Comparison of ENCODE assay signal across 26 cellular contexts in genomic region chr16:8376430-8376829, GRCh38.
"Had no signal": no experiment of that assay in that cellular context is flagged by ENCODE, and none has a peak within 500 bp of the region (broad histone marks: within the 10 kb centered on the region; RNA-seq: fewer than 3 reads in every experiment).

No MANE protein-coding gene starts in this region.

- H3K27ac ChIP-seq: brain microvascular endothelial cell, cardiac muscle cell had no signal

- H3K4me3 ChIP-seq: cardiac muscle cell had no signal

- H3K27me3 ChIP-seq: brain microvascular endothelial cell, cardiac muscle cell had no signal

- ATAC-seq: activated CD8-positive, alpha-beta T cell treated with anti-CD3 and anti-CD28 coated beads, Interleukin-2, amount 10 ng/mL, durations not matched to agents 7 days and 5 days; activated naive CD4-positive, alpha-beta T cell treated with anti-CD3 and anti-CD28 coated beads, Interleukin-2, amount 50 U/mL, for 72 hours; activated naive CD8-positive, alpha-beta T cell treated with anti-CD3 and anti-CD28 coated beads, Interleukin-2, amount 50 U/mL, for 24 hours; T-helper 17 cell; WTC11 had no signal

- H3K36me3 ChIP-seq: brain microvascular endothelial cell, cardiac muscle cell had no signal

- DNase-seq: activated CD4-positive, alpha-beta T cell treated with anti-CD3 and anti-CD28 coated beads for 48 hours; activated CD4-positive, alpha-beta T cell treated with anti-CD3 and anti-CD28 coated beads, Interleukin-2, amount 50 U/mL, for 4 hours; activated CD4-positive, CD25-positive, alpha-beta regulatory T cell treated with anti-CD3 and anti-CD28 coated beads, Interleukin-2, amount 50 U/mL, for 72 hours; activated CD8-positive, alpha-beta memory T cell treated with anti-CD3 and anti-CD28 coated beads, Interleukin-2, amount 50 U/mL, for 48 hours; activated CD8-positive, alpha-beta T cell treated with anti-CD3 and anti-CD28 coated beads, Interleukin-2, amount 10 ng/mL, durations not matched to agents 7 days and 5 days; activated effector memory CD4-positive, alpha-beta T cell treated with Interleukin-2 at 50 U/mL for 16 hours; activated naive CD4-positive, alpha-beta T cell treated with Interleukin-2 at 50 U/mL for 16 hours; activated naive CD8-positive, alpha-beta T cell treated with anti-CD3 and anti-CD28 coated beads, Interleukin-2, amount 50 U/mL, for 24 hours; activated T-cell treated with anti-CD3 and anti-CD28 coated beads, Interleukin-2, amount 50 U/mL, for 24 hours; amygdala; brain microvascular endothelial cell; MM.1S; NCI-H1105; NCI-H1436; NCI-H1694 treated with DMSO at 0.1 percent for 48 hours; NCI-H2029 treated with DMSO at 0.1 percent for 48 hours; NCI-H345; NCI-H510A; NCI-H69; RPMI8226; SHP77; T-helper 17 cell; T-helper 9 cell had no signal
